ENCODE assay signal across 11 cellular contexts in genomic region chr6:42042108-42042507, GRCh38. TPM values are rescaled to one million over a fixed set of nuclear protein-coding genes. Genes with fewer than 3 reads are reported as not detected.
DNase-seq lines count a peak whose midpoint lies in the region; ATAC-seq and TF ChIP-seq lines count a peak whose summit lies in the region.
"Had no signal": no experiment of that assay in that cellular context is flagged by ENCODE, and none has a peak within 500 bp of the region (broad histone marks: within the 10 kb centered on the region; RNA-seq: fewer than 3 reads in every experiment).

No MANE protein-coding gene starts in this region.

- H3K27ac ChIP-seq in DND-41 (ENCODE audit: low read length): peak overlapping the region; percentile 98
- H3K27ac ChIP-seq in effector memory CD4-positive, alpha-beta T cell (ENCODE audit: insufficient read depth, low read length, poor library complexity, severe bottlenecking): peak overlapping the region; percentile 67
- H3K27ac ChIP-seq: vagina had no signal

- H3K27me3 ChIP-seq in DND-41 (ENCODE audit: insufficient read depth, low read length, poor library complexity): no peaks in the 10 kb centered on the region
- H3K27me3 ChIP-seq in effector memory CD4-positive, alpha-beta T cell (replicated peaks; ENCODE audit: control insufficient read depth, insufficient read depth, low read length, poor library complexity, severe bottlenecking): no peaks in the 10 kb centered on the region
- H3K27me3 ChIP-seq in skeletal muscle satellite cell (ENCODE audit: control insufficient read depth, insufficient read depth, low read length): no peaks in the 10 kb centered on the region
- H3K27me3 ChIP-seq: vagina had no signal

- H3K36me3 Mint-ChIP-seq in T-helper 1 cell treated with Interleukin-12 subunit alpha and Interleukin-12 subunit beta and Interleukin-4 antibody, amounts not matched to agents 30 μg/mL and 1 μg/mL, for 36 hours (ENCODE audit: low read depth): peaks cover 10% of the 10 kb centered on the region

- peak overlapping the region; percentile 71 for H3K4me3 Mint-ChIP-seq in T-helper 1 cell treated with Interleukin-12 subunit alpha and Interleukin-12 subunit beta and Interleukin-4 antibody, amounts not matched to agents 30 μg/mL and 1 μg/mL, for 36 hours

- H4K20me1 ChIP-seq in DND-41 (ENCODE audit: insufficient read depth, low read length): no peaks in the 10 kb centered on the region

- H3K4me2 ChIP-seq in DND-41 (ENCODE audit: insufficient read depth, low read length) (peak overlapping the region; percentile 49; the same call in 1 of the 2 replicates), skeletal muscle satellite cell (ENCODE audit: low read length) (no peak overlapping the region)

- no peak for ATAC-seq in DND-41 (ENCODE audit: insufficient read depth, low read depth)
- ATAC-seq in GM21423 (IDR thresholded peaks at IDR 0.05; ENCODE audit: unreplicated experiment): no peak
- ATAC-seq: left lobe of liver had no signal

- H3K79me2 ChIP-seq in DND-41 (ENCODE audit: insufficient read depth, low read length): peaks cover 87% of the 10 kb centered on the region

- DNase-seq in DND-41 (no peak), NCI-H526 (lab: John Stamatoyannopoulos, UW) (no peak)
- no peak for DNase-seq in effector memory CD4-positive, alpha-beta T cell
- DNase-seq in effector CD8-positive, alpha-beta T cell (lab: John Stamatoyannopoulos, UW): no peak
- DNase-seq: EL, NCI-H1436 treated with DMSO at 0.1 percent for 48 hours had no signal

- H3K27me3 Mint-ChIP-seq in T-helper 1 cell treated with Interleukin-12 subunit alpha and Interleukin-12 subunit beta and Interleukin-4 antibody, amounts not matched to agents 30 μg/mL and 1 μg/mL, for 36 hours (ENCODE audit: low read depth): no peaks in the 10 kb centered on the region

- H3K27ac Mint-ChIP-seq in T-helper 1 cell treated with Interleukin-12 subunit alpha and Interleukin-12 subunit beta and Interleukin-4 antibody, amounts not matched to agents 30 μg/mL and 1 μg/mL, for 36 hours: peak overlapping the region; percentile 91

- H3K4me1 Mint-ChIP-seq in T-helper 1 cell treated with Interleukin-12 subunit alpha and Interleukin-12 subunit beta and Interleukin-4 antibody, amounts not matched to agents 30 μg/mL and 1 μg/mL, for 36 hours (ENCODE audit: low read depth): peaks cover 80% of the 10 kb centered on the region

- H3K36me3 ChIP-seq in DND-41 (ENCODE audit: insufficient read depth, low read length) (peaks cover 15% of the 10 kb centered on the region; the same call in 1 of the 2 replicates), skeletal muscle satellite cell (ENCODE audit: insufficient read depth, low read length) (no peaks in the 10 kb centered on the region)
- peaks cover 7% of the 10 kb centered on the region for H3K36me3 ChIP-seq in effector memory CD4-positive, alpha-beta T cell (ENCODE audit: control insufficient read depth, insufficient read depth, low read length)

- peaks cover 100% of the 10 kb centered on the region for H3K4me1 ChIP-seq in DND-41 (ENCODE audit: insufficient read depth, low read length)
- peaks cover 81% of the 10 kb centered on the region for H3K4me1 ChIP-seq in effector memory CD4-positive, alpha-beta T cell (ENCODE audit: control insufficient read depth, insufficient read depth, low read length, poor library complexity, severe bottlenecking)
- peaks cover 42% of the 10 kb centered on the region for H3K4me1 ChIP-seq in skeletal muscle satellite cell (ENCODE audit: control insufficient read depth, insufficient read depth, low read length)

- H3K4me3 ChIP-seq in DND-41 (ENCODE audit: low read depth in 1 of 2, low read length in 2 of 2): no peak overlapping the region; a peak in 1 of 4 replicates
- peak overlapping the region; percentile 34 for H3K4me3 ChIP-seq in effector memory CD4-positive, alpha-beta T cell (ENCODE audit: insufficient read depth, low read depth, low read length, poor library complexity, severe bottlenecking)
- H3K4me3 ChIP-seq in skeletal muscle satellite cell (ENCODE audit: low read length): no peak overlapping the region
- H3K4me3 ChIP-seq: vagina had no signal

- TF ChIP-seq CTCF in DND-41 (IDR thresholded peaks at IDR 0.05; ENCODE audit: borderline replicate concordance, extremely low read depth, low read length, poor library complexity, severe bottlenecking): no peak

- no peak overlapping the region for H2AFZ ChIP-seq in DND-41 (ENCODE audit: low read depth, low read length)

- H3K9me3 ChIP-seq in DND-41 (ENCODE audit: insufficient read depth, low read length, severe bottlenecking) (no peaks in the 10 kb centered on the region), skeletal muscle satellite cell (replicated peaks; ENCODE audit: low read length) (no peaks in the 10 kb centered on the region)
- H3K9me3 ChIP-seq in effector memory CD4-positive, alpha-beta T cell (ENCODE audit: control insufficient read depth, low read length): no peaks in the 10 kb centered on the region
- H3K9me3 ChIP-seq: vagina had no signal

- H3K9me3 Mint-ChIP-seq in T-helper 1 cell treated with Interleukin-12 subunit alpha and Interleukin-12 subunit beta and Interleukin-4 antibody, amounts not matched to agents 30 μg/mL and 1 μg/mL, for 36 hours: no peaks in the 10 kb centered on the region

- H3K9ac ChIP-seq in DND-41 (ENCODE audit: low read depth, low read length) (peak overlapping the region; percentile 70), skeletal muscle satellite cell (ENCODE audit: low read depth, low read length) (peak overlapping the region; percentile 6)

RNA-seq across cellular contexts. Expression of gene TAF8, which starts 8.2 kb away (rescaled TPM):
- total RNA-seq in skeletal muscle satellite cell (2012; rRNA removed): 14.4 and 15.7 TPM in 2 replicates
